Comparison of ENCODE assay signal across 7 cellular contexts in the genomic region with DNA sequence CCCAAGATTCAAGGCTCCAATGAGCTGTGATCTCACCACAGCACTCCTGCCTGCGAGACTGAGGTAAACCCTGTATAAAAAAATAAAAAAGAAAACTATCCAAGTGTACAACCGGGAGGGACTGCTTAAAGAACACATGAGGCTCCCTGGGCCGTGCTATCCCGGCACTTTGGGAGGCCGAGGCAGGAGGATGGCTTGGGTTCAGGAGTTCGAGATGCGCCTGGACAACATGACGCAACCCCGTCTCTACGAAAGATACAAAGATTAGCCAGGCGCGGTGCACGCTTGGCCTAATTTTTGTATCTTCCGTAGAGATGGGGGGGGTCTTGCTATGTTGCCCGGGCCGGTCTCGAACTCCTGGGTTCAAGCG.
DNase-seq lines count a peak whose midpoint lies in the region; TF ChIP-seq lines count a peak whose summit lies in the region.
"Not testable (repeated sequence)": the region's sequence is repeated elsewhere in the genome, so short reads cannot be mapped to it uniquely, and the experiment has no call there.

No MANE protein-coding gene starts in this region.

- H3K9me3 Mint-ChIP-seq in activated CD4-positive, alpha-beta memory T cell treated with anti-CD3 and anti-CD28 coated beads for 36 hours; glutamatergic neuron (ENCODE audit: unreplicated experiment): not testable (repeated sequence)

- H3K9ac ChIP-seq in MM.1S (ENCODE audit: low read length) (peak overlapping the region; percentile 73; the same call in 1 of the 2 replicates), mucosa of rectum (ENCODE audit: low read depth in 1 of 2, low read length in 2 of 2) (peak overlapping the region; percentile 65 to 74), skeletal muscle tissue (ENCODE audit: low read depth in 1 of 3, low read length in 3 of 3) (peak overlapping the region; percentile 56 to 91 (median 69))

- H3K27me3 Mint-ChIP-seq in activated CD4-positive, alpha-beta memory T cell treated with anti-CD3 and anti-CD28 coated beads for 36 hours; glutamatergic neuron (ENCODE audit: unreplicated experiment): not testable (repeated sequence)

- H3K4me1 ChIP-seq in MM.1S (ENCODE audit: low read length); mucosa of rectum (ENCODE audit: control insufficient read depth in 2 of 2, insufficient read depth in 2 of 2, low read length in 2 of 2); skeletal muscle tissue (ENCODE audit: control insufficient read depth in 3 of 3, insufficient read depth in 3 of 3, low read length in 3 of 3): not testable (repeated sequence)

- CTCF ChIA-PET in activated CD4-positive, alpha-beta memory T cell treated with anti-CD3 and anti-CD28 coated beads for 36 hours (lab: Charles Lee): not testable (repeated sequence)

- not testable (repeated sequence) for H3K27me3 ChIP-seq in MM.1S (replicated peaks; ENCODE audit: insufficient read depth, low read length); mucosa of rectum (ENCODE audit: control insufficient read depth in 2 of 2, insufficient read depth in 2 of 2, low read length in 2 of 2); skeletal muscle tissue (ENCODE audit: control insufficient read depth in 3 of 3, insufficient read depth in 3 of 3, low read length in 3 of 3)

- intact Hi-C loops in activated CD4-positive, alpha-beta memory T cell treated with anti-CD3 and anti-CD28 coated beads for 36 hours (cut with micrococcal nuclease): loop anchor here (2.0 to 5.0 kb wide), 2 partner anchors 101 to 212 kb away; a partner anchor contains a TSS

- POLR2A ChIA-PET in activated CD4-positive, alpha-beta memory T cell treated with anti-CD3 and anti-CD28 coated beads for 36 hours (lab: Charles Lee): not testable (repeated sequence)

- peak overlapping the region; percentile 88 for H3K4me3 ChIP-seq in GM12865 (ENCODE audit: low read depth, low read length)
- H3K4me3 ChIP-seq in MM.1S (ENCODE audit: low read length): peak overlapping the region; percentile 88
- peak overlapping the region; percentile 41 to 88 for H3K4me3 ChIP-seq in cardiac fibroblast (replicated peaks in 1 of 2; ENCODE audit: low read depth in 2 of 2, low read length in 2 of 2)
- H3K4me3 ChIP-seq in mucosa of rectum (ENCODE audit: low read length in 2 of 2): peak overlapping the region; percentile 66 to 91
- H3K4me3 ChIP-seq in skeletal muscle tissue (ENCODE audit: low read length in 3 of 3): peak overlapping the region; percentile 73 to 96 (median 91)

- H3K79me2 ChIP-seq in MM.1S (ENCODE audit: low read length): not testable (repeated sequence)

- H3K36me3 ChIP-seq in MM.1S (replicated peaks; ENCODE audit: insufficient read depth, low read length); mucosa of rectum (ENCODE audit: control insufficient read depth in 2 of 2, insufficient read depth in 2 of 2, low read length in 2 of 2); skeletal muscle tissue (ENCODE audit: control insufficient read depth in 3 of 3, insufficient read depth in 3 of 3, low read length in 3 of 3): not testable (repeated sequence)

- not testable (repeated sequence) for DNase-seq in GM12865 (ENCODE audit: low read depth); activated CD4-positive, alpha-beta memory T cell treated with anti-CD3 and anti-CD28 coated beads for 36 hours; cardiac fibroblast (ENCODE audit: low read depth in 2 of 2); glutamatergic neuron
- peak; percentile 7 for DNase-seq in MM.1S

- not testable (repeated sequence) for H3F3A ChIP-seq in MM.1S (ENCODE audit: insufficient read depth, low read length)

- H3K27ac ChIP-seq in MM.1S (ENCODE audit: low read length): peak overlapping the region; percentile 25; the same call in 1 of the 2 replicates
- H3K27ac ChIP-seq in mucosa of rectum (ENCODE audit: low read depth in 2 of 2, low read length in 2 of 2): peak overlapping the region; percentile 69 to 86
- H3K27ac ChIP-seq in skeletal muscle tissue (ENCODE audit: low read depth, low read length): peak overlapping the region; percentile 89

- H3K9me3 ChIP-seq in MM.1S (replicated peaks; ENCODE audit: insufficient read depth, low read length); mucosa of rectum (ENCODE audit: control insufficient read depth in 2 of 2, low read length in 2 of 2); skeletal muscle tissue (ENCODE audit: control insufficient read depth in 3 of 3, low read length in 3 of 3): not testable (repeated sequence)

- H3K4me2 ChIP-seq in MM.1S (ENCODE audit: low read depth, low read length): peak overlapping the region; percentile 51; the same call in 1 of the 2 replicates

- not testable (repeated sequence) for H3K4me1 Mint-ChIP-seq in activated CD4-positive, alpha-beta memory T cell treated with anti-CD3 and anti-CD28 coated beads for 36 hours (ENCODE audit: low read depth); glutamatergic neuron (ENCODE audit: low read depth, unreplicated experiment)

- H3K9me2 ChIP-seq in MM.1S (replicated peaks; ENCODE audit: insufficient read depth, low read length): not testable (repeated sequence)

- not testable (repeated sequence) for TF ChIP-seq CTCF in GM12865 (IDR thresholded peaks at IDR 0.05; ENCODE audit: insufficient read depth, low read depth, low read length, missing control alignments); MM.1S (IDR thresholded peaks at IDR 0.05; ENCODE audit: low read length); cardiac fibroblast (IDR thresholded peaks at IDR 0.05; ENCODE audit: low read depth, low read length); glutamatergic neuron (IDR thresholded peaks at IDR 0.05; ENCODE audit: partially characterized antibody, unreplicated experiment)

- peak overlapping the region; percentile 69 for H2AFZ ChIP-seq in MM.1S (ENCODE audit: low read length)

- H3K36me3 Mint-ChIP-seq in activated CD4-positive, alpha-beta memory T cell treated with anti-CD3 and anti-CD28 coated beads for 36 hours; glutamatergic neuron (ENCODE audit: unreplicated experiment): not testable (repeated sequence)

- H3K27ac Mint-ChIP-seq in activated CD4-positive, alpha-beta memory T cell treated with anti-CD3 and anti-CD28 coated beads for 36 hours: peak overlapping the region; percentile 89
- H3K27ac Mint-ChIP-seq in glutamatergic neuron (ENCODE audit: unreplicated experiment): peak overlapping the region; percentile 38

- not testable (repeated sequence) for H4K20me1 ChIP-seq in MM.1S (ENCODE audit: insufficient read depth, low read length)

- peak overlapping the region; percentile 86 for H3K4me3 Mint-ChIP-seq in activated CD4-positive, alpha-beta memory T cell treated with anti-CD3 and anti-CD28 coated beads for 36 hours
- peak overlapping the region; percentile 85 for H3K4me3 Mint-ChIP-seq in glutamatergic neuron (ENCODE audit: unreplicated experiment)

Comparison
In these comparisons a context has a peak if more than half of its experiments do, and no peak if none do; other contexts are left out.
1. H3K27ac ChIP-seq: peak in every context shown above with its lines; median percentile 89 in skeletal muscle tissue; 78 in mucosa of rectum; 25 in MM.1S.